ENCODE assay signal across 8 cellular contexts in the genomic region with DNA sequence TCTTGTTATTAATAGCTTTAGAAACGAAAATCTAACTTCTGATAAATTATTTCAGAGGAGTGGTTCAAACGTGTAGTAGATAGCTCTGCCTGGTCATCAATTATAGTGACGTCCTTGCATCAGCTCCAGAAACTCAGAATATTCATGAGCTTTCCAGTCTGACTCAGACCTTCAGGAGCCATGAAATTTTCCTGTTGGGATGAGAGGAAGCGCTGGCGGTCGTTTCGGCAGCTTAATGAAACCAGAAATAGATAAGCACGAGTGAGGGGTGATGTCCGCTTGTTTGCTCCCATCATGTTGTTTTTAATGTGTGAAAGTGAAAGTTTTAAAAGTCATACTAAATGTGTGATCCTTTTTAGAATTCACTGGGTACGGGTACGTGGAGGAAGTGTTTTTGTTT.
DNase-seq lines count a peak whose midpoint lies in the region; ATAC-seq and TF ChIP-seq lines count a peak whose summit lies in the region.

No MANE protein-coding gene starts in this region.

- peak overlapping the region; percentile 86 for H2AFZ ChIP-seq in parathyroid adenoma

- H3K4me3 ChIP-seq in GM12864 (ENCODE audit: low read depth, low read length) (peak overlapping the region; percentile 49), esophagus muscularis mucosa (peak overlapping the region; percentile 47 to 61 (median 54)), parathyroid adenoma (ENCODE audit: low read depth, low read length) (peak overlapping the region; percentile 65)

- no peak for TF ChIP-seq CTCF in GM12864 (IDR thresholded peaks at IDR 0.05; ENCODE audit: low read depth, low read length, missing control alignments)
- TF ChIP-seq CTCF in esophagus muscularis mucosa (IDR thresholded peaks at IDR 0.05): no peak
- no peak for TF ChIP-seq CTCF in parathyroid adenoma (IDR thresholded peaks at IDR 0.05)

- H3K27me3 ChIP-seq in esophagus muscularis mucosa (no peaks in the 10 kb centered on the region), parathyroid adenoma (ENCODE audit: control insufficient read depth, insufficient read depth, low read length) (no peaks in the 10 kb centered on the region)

- H3K27ac ChIP-seq in esophagus muscularis mucosa (replicated peaks in 1 of 4) (peak overlapping the region; percentile 53 to 79 (median 74)), parathyroid adenoma (peak overlapping the region; percentile 82)

- TF ChIP-seq POLR2A in esophagus muscularis mucosa (IDR thresholded peaks at IDR 0.05; ENCODE audit: low read depth): no peak

- H3K36me3 ChIP-seq in esophagus muscularis mucosa (no peaks in the 10 kb centered on the region), parathyroid adenoma (ENCODE audit: control insufficient read depth, insufficient read depth, low read length) (no peaks in the 10 kb centered on the region)

- no peak overlapping the region for H3K9ac ChIP-seq in parathyroid adenoma

- no peak for DNase-seq in GM12864 (ENCODE audit: low read depth)
- DNase-seq in RPMI7951 (ENCODE audit: low read depth): peak; percentile 87
- no peak for DNase-seq in esophagus muscularis mucosa (ENCODE audit: extremely low spot score)
- DNase-seq in D341Med (ENCODE audit: low spot score): no peak
- DNase-seq in HK-2 (ENCODE audit: unreplicated experiment): no peak
- DNase-seq in stimulated activated naive CD4-positive, alpha-beta T cell (lab: John Stamatoyannopoulos, UW): no peak

- H3K79me2 ChIP-seq in parathyroid adenoma: no peaks in the 10 kb centered on the region

- ATAC-seq in HG02798 (IDR thresholded peaks at IDR 0.05; ENCODE audit: poor library complexity, unreplicated experiment): no peak

- peaks cover 28 to 43% (median 33%) of the 10 kb centered on the region in 4 donors for H3K4me1 ChIP-seq in esophagus muscularis mucosa
- H3K4me1 ChIP-seq in parathyroid adenoma: peaks cover 3% of the 10 kb centered on the region

- 30% methylated on average over 11 of the region's 11 CpGs for WGBS in esophagus muscularis mucosa

- H3K9me3 ChIP-seq in esophagus muscularis mucosa (no peaks in the 10 kb centered on the region), parathyroid adenoma (ENCODE audit: control insufficient read depth, low read length) (no peaks in the 10 kb centered on the region)

- intact Hi-C loops in esophagus muscularis mucosa (cut with DNase I): no loop called here

- peak overlapping the region; percentile 73 for H3K4me2 ChIP-seq in parathyroid adenoma (ENCODE audit: low read length)

- TF ChIP-seq EP300 in esophagus muscularis mucosa (IDR thresholded peaks at IDR 0.05): no peak
